21 cellular contexts compared by ENCODE assay signal in genomic region chr18:39960545-39960944, GRCh38.
A peak's percentile ranks its signal among the peaks of the same experiment; 100 is the strongest.
DNase-seq lines count a peak whose midpoint lies in the region; ATAC-seq, FAIRE-seq and TF ChIP-seq lines count a peak whose summit lies in the region.
"Had no signal": no experiment of that assay in that cellular context is flagged by ENCODE, and none has a peak within 500 bp of the region (broad histone marks: within the 10 kb centered on the region; RNA-seq: fewer than 3 reads in every experiment).

No MANE protein-coding gene starts in this region.

- POLR2A ChIA-PET in T-cell (lab: Charles Lee) = interaction anchor here in 1 of 2 donors (0.6 kb wide), 1 partner anchor 252 kb away, joined by 4 read pairs; no protein-coding TSS in a partner anchor
- POLR2A ChIA-PET in activated CD4-positive, alpha-beta T cell treated with anti-CD3 and anti-CD28 coated beads for 36 hours (lab: Charles Lee) = no interaction called here

- no peak for FAIRE-seq in HTR-8/SVneo (lab: Jason Lieb, UNC)
- FAIRE-seq: kidney, small intestine had no signal

- H3K9me3 Mint-ChIP-seq in T-cell = peaks cover 15 to 21% (median 17%) of the 10 kb centered on the region in 3 donors
- peaks cover 2% of the 10 kb centered on the region for H3K9me3 Mint-ChIP-seq in activated CD4-positive, alpha-beta T cell treated with anti-CD3 and anti-CD28 coated beads for 36 hours (ENCODE audit: low read depth)
- H3K9me3 Mint-ChIP-seq: GM23338; stimulated activated memory B cell treated with anti-CD40 and anti-IgM and Interleukin-4, amounts not matched to agents 10 μg/mL and 1 μg/mL and 100 μg/mL, for 72 hours had no signal

- no peak overlapping the region for H3K27ac Mint-ChIP-seq in T-cell
- no peak overlapping the region for H3K27ac Mint-ChIP-seq in activated CD4-positive, alpha-beta T cell treated with anti-CD3 and anti-CD28 coated beads for 36 hours
- H3K27ac Mint-ChIP-seq: activated naive CD4-positive, alpha-beta T cell treated with anti-CD3 and anti-CD28 coated beads for 36 hours; GM23338; stimulated activated memory B cell treated with anti-CD40 and anti-IgM and Interleukin-4, amounts not matched to agents 10 μg/mL and 1 μg/mL and 100 μg/mL, for 72 hours had no signal

- H3K27me3 Mint-ChIP-seq in T-cell = no peaks in the 10 kb centered on the region
- H3K27me3 Mint-ChIP-seq in activated CD4-positive, alpha-beta T cell treated with anti-CD3 and anti-CD28 coated beads for 36 hours = no peaks in the 10 kb centered on the region
- H3K27me3 Mint-ChIP-seq: stimulated activated memory B cell treated with anti-CD40 and anti-IgM and Interleukin-4, amounts not matched to agents 10 μg/mL and 1 μg/mL and 100 μg/mL, for 72 hours had no signal

- H3K36me3 Mint-ChIP-seq in T-cell = no peaks in the 10 kb centered on the region
- no peaks in the 10 kb centered on the region for H3K36me3 Mint-ChIP-seq in activated CD4-positive, alpha-beta T cell treated with anti-CD3 and anti-CD28 coated beads for 36 hours (ENCODE audit: low read depth)
- H3K36me3 Mint-ChIP-seq: stimulated activated memory B cell treated with anti-CD40 and anti-IgM and Interleukin-4, amounts not matched to agents 10 μg/mL and 1 μg/mL and 100 μg/mL, for 72 hours had no signal

- no peaks in the 10 kb centered on the region for H3K4me1 Mint-ChIP-seq in T-cell
- no peaks in the 10 kb centered on the region for H3K4me1 Mint-ChIP-seq in activated CD4-positive, alpha-beta T cell treated with anti-CD3 and anti-CD28 coated beads for 36 hours
- H3K4me1 Mint-ChIP-seq: stimulated activated memory B cell treated with anti-CD40 and anti-IgM and Interleukin-4, amounts not matched to agents 10 μg/mL and 1 μg/mL and 100 μg/mL, for 72 hours had no signal

- intact Hi-C loops in activated CD4-positive, alpha-beta T cell treated with anti-CD3 and anti-CD28 coated beads for 36 hours (cut with DNase I, micrococcal nuclease) = no loop called here

- no peak overlapping the region for H3K4me3 ChIP-seq in foreskin fibroblast (ENCODE audit: low read depth in 1 of 2, low read length in 2 of 2)
- H3K4me3 ChIP-seq: gastrocnemius medialis, GM23338 had no signal

- no peak for ATAC-seq in T-cell (replicated peaks in 1 of 4)
- no peak for ATAC-seq in GM21737 (IDR thresholded peaks at IDR 0.05; ENCODE audit: unreplicated experiment)
- no peak for ATAC-seq in activated CD4-positive, alpha-beta T cell treated with anti-CD3 and anti-CD28 coated beads for 36 hours
- ATAC-seq: activated CD4-positive, CD25-positive, alpha-beta regulatory T cell treated with anti-CD3 and anti-CD28 coated beads, Interleukin-2, amount 50 U/mL, for 24 hours; activated T-cell treated with anti-CD3 and anti-CD28 coated beads, Interleukin-2, amount 50 U/mL, for 4 hours; gastrocnemius medialis; GM23338; Right ventricle myocardium inferior; stimulated activated memory B cell treated with anti-CD40 and anti-IgM and Interleukin-4, amounts not matched to agents 10 μg/mL and 1 μg/mL and 100 μg/mL, for 72 hours had no signal

- no peak for TF ChIP-seq CTCF in foreskin fibroblast (IDR thresholded peaks at IDR 0.05; ENCODE audit: low read depth, low read length)

- CTCF ChIA-PET in T-cell (lab: Charles Lee) = no interaction called here
- CTCF ChIA-PET in activated CD4-positive, alpha-beta T cell treated with anti-CD3 and anti-CD28 coated beads for 36 hours (lab: Charles Lee) = no interaction called here

- H3K4me3 Mint-ChIP-seq in T-cell = no peak overlapping the region
- H3K4me3 Mint-ChIP-seq in activated CD4-positive, alpha-beta T cell treated with anti-CD3 and anti-CD28 coated beads for 36 hours = no peak overlapping the region
- H3K4me3 Mint-ChIP-seq: activated naive CD4-positive, alpha-beta T cell treated with anti-CD3 and anti-CD28 coated beads for 36 hours; activated T-cell treated with anti-CD3 and anti-CD28 coated beads, Interleukin-2, amount 50 U/mL, for 4 hours; GM23338; stimulated activated memory B cell treated with anti-CD40 and anti-IgM and Interleukin-4, amounts not matched to agents 10 μg/mL and 1 μg/mL and 100 μg/mL, for 72 hours had no signal

- DNase-seq in HTR-8/SVneo (ENCODE audit: insufficient read length, low spot score) (peak; percentile 6), amniotic epithelial cell (ENCODE audit: low read depth) (peak; percentile 74), foreskin fibroblast (peak; percentile 61 to 66), T-cell (no peak), DMS53 treated with DMSO at 0.1 percent for 48 hours (lab: John Stamatoyannopoulos, UW; ENCODE audit: unreplicated experiment) (no peak)
- no peak for DNase-seq in activated CD4-positive, alpha-beta T cell treated with anti-CD3 and anti-CD28 coated beads for 36 hours
- DNase-seq: activated CD8-positive, alpha-beta memory T cell treated with anti-CD3 and anti-CD28 coated beads for 24 hours; activated naive CD4-positive, alpha-beta T cell treated with anti-CD3 and anti-CD28 coated beads for 36 hours; activated T-cell treated with anti-CD3 and anti-CD28 coated beads, Interleukin-2, amount 50 U/mL, for 4 hours; amygdala; DMS79 treated with DMSO at 0.1 percent for 48 hours; erythroblast; gastrocnemius medialis; kidney; small intestine; SW 1271 had no signal

Comparison
In these comparisons a context has a peak if more than half of its experiments do, and no peak if none do; other contexts are left out.
1. DNase-seq: peak in HTR-8/SVneo (single experiment), amniotic epithelial cell (single experiment) and foreskin fibroblast (2 of 2); none in T-cell (0 of 34), DMS53 treated with DMSO at 0.1 percent for 48 hours (single experiment) and activated CD4-positive, alpha-beta T cell treated with anti-CD3 and anti-CD28 coated beads for 36 hours (single experiment).